In the genomic region with DNA sequence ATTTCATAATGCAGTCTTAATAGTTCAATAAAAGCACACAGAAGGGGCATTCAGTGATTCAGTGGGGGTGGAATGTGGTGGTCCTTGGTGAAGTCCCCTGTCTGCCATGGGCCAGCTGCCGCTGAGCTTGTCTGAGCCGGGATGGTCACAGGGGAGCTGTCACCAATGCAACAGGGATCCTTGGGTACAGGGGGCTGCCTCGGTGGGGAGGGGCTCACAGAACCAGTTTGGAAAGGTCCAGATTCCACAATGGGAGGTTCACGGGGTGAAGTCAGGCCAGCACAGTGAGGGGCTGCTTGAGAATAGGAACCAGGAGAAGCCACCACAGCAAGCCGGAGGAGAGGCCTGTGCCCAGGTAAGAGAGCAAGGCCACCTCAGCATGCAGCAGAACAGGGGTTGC, we compare ENCODE assay signal across 20 cellular contexts.
DNase-seq lines count a peak whose midpoint lies in the region; ATAC-seq and TF ChIP-seq lines count a peak whose summit lies in the region.
"Had no signal": no experiment of that assay in that cellular context is flagged by ENCODE, and none has a peak within 500 bp of the region (broad histone marks: within the 10 kb centered on the region; RNA-seq: fewer than 3 reads in every experiment).

No MANE protein-coding gene starts in this region.

- H3K4me3 ChIP-seq in lung (no peak overlapping the region), gastroesophageal sphincter (no peak overlapping the region)
- H3K4me3 ChIP-seq: BLaER1, GM12878, HAP-1 had no signal

- peaks cover 3% of the 10 kb centered on the region for H3K27me3 Mint-ChIP-seq in activated CD8-positive, alpha-beta T cell treated with anti-CD3 and anti-CD28 coated beads, Interleukin-2, amount 10 ng/mL, durations not matched to agents 7 days and 5 days (ENCODE audit: low read depth)
- no peaks in the 10 kb centered on the region for H3K27me3 Mint-ChIP-seq in activated CD8-positive, alpha-beta T cell treated with anti-CD3 and anti-CD28 coated beads for 36 hours
- H3K27me3 Mint-ChIP-seq: CD4-positive, alpha-beta T cell had no signal

- no peaks in the 10 kb centered on the region for H3K27me3 ChIP-seq in lung (ENCODE audit: control insufficient read depth, insufficient read depth)
- H3K27me3 ChIP-seq in gastroesophageal sphincter, result no peaks in the 10 kb centered on the region
- H3K27me3 ChIP-seq: BLaER1 had no signal

- H3K4me1 Mint-ChIP-seq in activated CD8-positive, alpha-beta T cell treated with anti-CD3 and anti-CD28 coated beads, Interleukin-2, amount 10 ng/mL, durations not matched to agents 7 days and 5 days (ENCODE audit: low read depth), result peaks cover 3% of the 10 kb centered on the region
- H3K4me1 Mint-ChIP-seq in activated CD8-positive, alpha-beta T cell treated with anti-CD3 and anti-CD28 coated beads for 36 hours (ENCODE audit: low read depth), result no peaks in the 10 kb centered on the region
- H3K4me1 Mint-ChIP-seq in stimulated activated effector memory CD8-positive, alpha-beta T cell treated with anti-CD3 and anti-CD28 coated beads, Interleukin-12 subunit alpha, Interleukin-12 subunit beta, amount 100 ng/mL, for 72 hours, result peaks cover 16% of the 10 kb centered on the region
- H3K4me1 Mint-ChIP-seq: B cell had no signal

- intact Hi-C loops in activated CD8-positive, alpha-beta T cell treated with anti-CD3 and anti-CD28 coated beads for 36 hours (cut with micrococcal nuclease), result no loop called here

- peaks cover 2% of the 10 kb centered on the region for H3K9me3 Mint-ChIP-seq in activated CD8-positive, alpha-beta T cell treated with anti-CD3 and anti-CD28 coated beads, Interleukin-2, amount 10 ng/mL, durations not matched to agents 7 days and 5 days (ENCODE audit: insufficient read depth)
- H3K9me3 Mint-ChIP-seq in activated CD8-positive, alpha-beta T cell treated with anti-CD3 and anti-CD28 coated beads for 36 hours, result no peaks in the 10 kb centered on the region
- no peaks in the 10 kb centered on the region for H3K9me3 Mint-ChIP-seq in stimulated activated effector memory CD8-positive, alpha-beta T cell treated with anti-CD3 and anti-CD28 coated beads, Interleukin-12 subunit alpha, Interleukin-12 subunit beta, amount 100 ng/mL, for 72 hours
- H3K9me3 Mint-ChIP-seq: HFFc6 had no signal

- POLR2A ChIA-PET in activated CD8-positive, alpha-beta T cell treated with anti-CD3 and anti-CD28 coated beads, Interleukin-2, amount 10 ng/mL, durations not matched to agents 7 days and 5 days (lab: Charles Lee), result no interaction called here
- POLR2A ChIA-PET in activated CD8-positive, alpha-beta T cell treated with anti-CD3 and anti-CD28 coated beads for 36 hours (lab: Charles Lee), result no interaction called here

- no peak for TF ChIP-seq EP300 in gastroesophageal sphincter (IDR thresholded peaks at IDR 0.05)

- peak; percentile 9 for DNase-seq in activated CD8-positive, alpha-beta T cell treated with anti-CD3 and anti-CD28 coated beads, Interleukin-2, amount 10 ng/mL, durations not matched to agents 7 days and 5 days
- DNase-seq in activated CD8-positive, alpha-beta T cell treated with anti-CD3 and anti-CD28 coated beads for 36 hours, result no peak
- peak; percentile 20 for DNase-seq in lung (ENCODE audit: low spot score)
- DNase-seq in stimulated activated effector memory CD8-positive, alpha-beta T cell treated with anti-CD3 and anti-CD28 coated beads, Interleukin-12 subunit alpha, Interleukin-12 subunit beta, amount 100 ng/mL, for 72 hours (ENCODE audit: low spot score in 2 of 2), result peak in 1 of 2 donors; percentile 35
- DNase-seq in NCI-H526 (lab: John Stamatoyannopoulos, UW), result no peak
- DNase-seq: CD4-positive, alpha-beta T cell; CD8-positive, alpha-beta memory T cell; DMS 273 treated with DMSO at 0.1 percent for 48 hours; DMS79; EL; GDM1; GOT3; HFFc6 had no signal

- H3K36me3 Mint-ChIP-seq in activated CD8-positive, alpha-beta T cell treated with anti-CD3 and anti-CD28 coated beads, Interleukin-2, amount 10 ng/mL, durations not matched to agents 7 days and 5 days (ENCODE audit: low read depth), result no peaks in the 10 kb centered on the region
- no peaks in the 10 kb centered on the region for H3K36me3 Mint-ChIP-seq in activated CD8-positive, alpha-beta T cell treated with anti-CD3 and anti-CD28 coated beads for 36 hours (ENCODE audit: low read depth)
- no peaks in the 10 kb centered on the region for H3K36me3 Mint-ChIP-seq in stimulated activated effector memory CD8-positive, alpha-beta T cell treated with anti-CD3 and anti-CD28 coated beads, Interleukin-12 subunit alpha, Interleukin-12 subunit beta, amount 100 ng/mL, for 72 hours
- H3K36me3 Mint-ChIP-seq: CD8-positive, alpha-beta memory T cell had no signal

- no peak overlapping the region for H3K27ac ChIP-seq in lung (ENCODE audit: low read depth in 1 of 2, low read length in 1 of 2)
- no peak overlapping the region for H3K27ac ChIP-seq in gastroesophageal sphincter
- H3K27ac ChIP-seq: 22Rv1, BLaER1, C4-2B had no signal

- TF ChIP-seq POLR2A in gastroesophageal sphincter (IDR thresholded peaks at IDR 0.05), result no peak

- ATAC-seq in activated CD8-positive, alpha-beta T cell treated with anti-CD3 and anti-CD28 coated beads, Interleukin-2, amount 10 ng/mL, durations not matched to agents 7 days and 5 days, result no peak
- ATAC-seq in activated CD8-positive, alpha-beta T cell treated with anti-CD3 and anti-CD28 coated beads for 36 hours, result no peak
- no peak for ATAC-seq in lung (ENCODE audit: insufficient read depth, low FRiP score)
- no peak for ATAC-seq in stimulated activated effector memory CD8-positive, alpha-beta T cell treated with anti-CD3 and anti-CD28 coated beads, Interleukin-12 subunit alpha, Interleukin-12 subunit beta, amount 100 ng/mL, for 72 hours
- ATAC-seq in gastroesophageal sphincter, result no peak
- ATAC-seq: GM12878 had no signal

- H3K9me3 ChIP-seq in lung (ENCODE audit: control insufficient read depth in 2 of 2, insufficient read depth in 1 of 2, low read length in 1 of 2) (peaks cover 0 to 9% of the 10 kb centered on the region in 2 donors), gastroesophageal sphincter (no peaks in the 10 kb centered on the region)
- H3K9me3 ChIP-seq: BLaER1, HAP-1 had no signal

- no peak overlapping the region for H3K4me3 Mint-ChIP-seq in activated CD8-positive, alpha-beta T cell treated with anti-CD3 and anti-CD28 coated beads, Interleukin-2, amount 10 ng/mL, durations not matched to agents 7 days and 5 days
- no peak overlapping the region for H3K4me3 Mint-ChIP-seq in activated CD8-positive, alpha-beta T cell treated with anti-CD3 and anti-CD28 coated beads for 36 hours
- no peak overlapping the region for H3K4me3 Mint-ChIP-seq in stimulated activated effector memory CD8-positive, alpha-beta T cell treated with anti-CD3 and anti-CD28 coated beads, Interleukin-12 subunit alpha, Interleukin-12 subunit beta, amount 100 ng/mL, for 72 hours
- H3K4me3 Mint-ChIP-seq: B cell; CD4-positive, alpha-beta T cell; CD8-positive, alpha-beta memory T cell; HFFc6 had no signal

- H3K4me1 ChIP-seq in lung (ENCODE audit: control insufficient read depth in 2 of 2, insufficient read depth in 2 of 2, low read length in 2 of 2) (peaks cover 0 to 2% of the 10 kb centered on the region in 2 donors), gastroesophageal sphincter (no peaks in the 10 kb centered on the region)
- H3K4me1 ChIP-seq: HAP-1 had no signal

- H3K36me3 ChIP-seq in lung (ENCODE audit: control insufficient read depth in 2 of 2, insufficient read depth in 2 of 2, low read length in 2 of 2) (no peaks in the 10 kb centered on the region), gastroesophageal sphincter (no peaks in the 10 kb centered on the region)
- H3K36me3 ChIP-seq: BLaER1, HAP-1 had no signal

- no peak overlapping the region for H3K27ac Mint-ChIP-seq in activated CD8-positive, alpha-beta T cell treated with anti-CD3 and anti-CD28 coated beads, Interleukin-2, amount 10 ng/mL, durations not matched to agents 7 days and 5 days
- no peak overlapping the region for H3K27ac Mint-ChIP-seq in activated CD8-positive, alpha-beta T cell treated with anti-CD3 and anti-CD28 coated beads for 36 hours
- peak overlapping the region; percentile 26 for H3K27ac Mint-ChIP-seq in stimulated activated effector memory CD8-positive, alpha-beta T cell treated with anti-CD3 and anti-CD28 coated beads, Interleukin-12 subunit alpha, Interleukin-12 subunit beta, amount 100 ng/mL, for 72 hours
- H3K27ac Mint-ChIP-seq: B cell; CD4-positive, alpha-beta T cell; HFFc6 had no signal

- no peak for TF ChIP-seq CTCF in activated CD8-positive, alpha-beta T cell treated with anti-CD3 and anti-CD28 coated beads for 36 hours (IDR thresholded peaks at IDR 0.05)
- no peak for TF ChIP-seq CTCF in lung (IDR thresholded peaks at IDR 0.05; ENCODE audit: control extremely low read depth, extremely low read depth)
- no peak for TF ChIP-seq CTCF in gastroesophageal sphincter (IDR thresholded peaks at IDR 0.05)

- CTCF ChIA-PET in activated CD8-positive, alpha-beta T cell treated with anti-CD3 and anti-CD28 coated beads, Interleukin-2, amount 10 ng/mL, durations not matched to agents 7 days and 5 days (lab: Charles Lee), result no interaction called here
- CTCF ChIA-PET in activated CD8-positive, alpha-beta T cell treated with anti-CD3 and anti-CD28 coated beads for 36 hours (lab: Charles Lee), result no interaction called here

- 90 to 93% methylated on average over 5 of the region's 5 CpGs for WGBS in lung, 2 donors
- WGBS in gastroesophageal sphincter (ENCODE audit: low coverage in 1 of 2), 2 donors, result 87 to 90% methylated on average over 2 to 3 of the region's 5 CpGs

Comparison
In these comparisons a context has a peak if more than half of its experiments do, and no peak if none do; other contexts are left out.
1. DNase-seq: peak in activated CD8-positive, alpha-beta T cell treated with anti-CD3 and anti-CD28 coated beads, Interleukin-2, amount 10 ng/mL, durations not matched to agents 7 days and 5 days (single experiment) and lung (single experiment); none in activated CD8-positive, alpha-beta T cell treated with anti-CD3 and anti-CD28 coated beads for 36 hours (single experiment) and NCI-H526 (0 of 2).